In genomic region chr1:41807390-41807789, GRCh38 we compare ENCODE assay signal across 1 cellular context.
TF ChIP-seq lines count a peak whose summit lies in the region.

No MANE protein-coding gene starts in this region.

TF ChIP-seq in HepG2, 621 proteins besides CTCF, POLR2A, EP300 and RAD21:
- TF ChIP-seq HDAC6 (IDR thresholded peaks at IDR 0.05; ENCODE audit: low read depth, low read length) (no peak), ZNF441 (CRISPR knock-in tag; IDR thresholded peaks at IDR 0.05; ENCODE audit: borderline replicate concordance) (no peak), KDM5A (IDR thresholded peaks at IDR 0.05; ENCODE audit: borderline replicate concordance, low read length) (no peak), NR2F2 (IDR thresholded peaks at IDR 0.05; ENCODE audit: borderline replicate concordance, low read depth) (no peak), PHB2 (IDR thresholded peaks at IDR 0.05; ENCODE audit: partially characterized antibody) (no peak), KAT7 (CRISPR knock-in tag; IDR thresholded peaks at IDR 0.05; ENCODE audit: borderline replicate concordance) (no peak), SCMH1 (CRISPR knock-in tag; IDR thresholded peaks at IDR 0.05; ENCODE audit: borderline replicate concordance) (no peak), THAP8 (CRISPR knock-in tag; IDR thresholded peaks at IDR 0.05; ENCODE audit: borderline replicate concordance) (no peak), GATA4 (IDR thresholded peaks at IDR 0.05; ENCODE audit: borderline replicate concordance, low read depth) (no peak), POLR2AphosphoS5 (IDR thresholded peaks at IDR 0.05; ENCODE audit: low read depth, low read length) (no peak)
TF ChIP-seq in HepG2: peak in this region for 0.
